13 cellular contexts compared by ENCODE assay signal in the genomic region with DNA sequence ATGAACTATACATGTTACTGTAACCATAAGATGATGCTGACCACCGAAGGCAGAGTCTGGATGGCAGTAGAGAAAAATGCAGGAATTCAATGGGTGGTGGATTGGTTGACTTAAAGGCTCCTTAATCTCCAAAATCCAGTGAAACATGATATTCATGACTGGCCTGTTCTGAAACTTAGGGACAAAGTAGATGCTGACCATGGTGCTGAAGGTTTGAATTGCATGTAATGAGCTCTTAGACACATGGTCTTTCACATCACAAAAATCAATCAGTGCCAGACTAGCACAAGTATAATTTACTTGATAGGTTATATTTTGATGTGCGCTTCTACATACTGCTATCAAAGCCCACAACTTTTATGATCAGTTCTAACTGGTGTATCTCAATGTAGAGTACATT.
A peak's percentile ranks its signal among the peaks of the same experiment; 100 is the strongest.
DNase-seq lines count a peak whose midpoint lies in the region; ATAC-seq and TF ChIP-seq lines count a peak whose summit lies in the region.
"Had no signal": no experiment of that assay in that cellular context is flagged by ENCODE, and none has a peak within 500 bp of the region (broad histone marks: within the 10 kb centered on the region; RNA-seq: fewer than 3 reads in every experiment).

No MANE protein-coding gene starts in this region.

- ATAC-seq in HG03139 (IDR thresholded peaks at IDR 0.05; ENCODE audit: unreplicated experiment) = no peak
- ATAC-seq: activated T-cell treated with anti-CD3 and anti-CD28 coated beads, Interleukin-2, amount 50 U/mL, for 4 hours; natural killer cell had no signal

- TF ChIP-seq RAD21 in Ishikawa (IDR thresholded peaks at IDR 0.05; ENCODE audit: low read depth) = no peak

- DNase-seq in AG08396 (ENCODE audit: low spot score) (peak; percentile 19), amniotic epithelial cell (ENCODE audit: low read depth) (peak; percentile 29), hepatic stellate cell (ENCODE audit: low spot score) (peak; percentile 10), NCI-H1436 treated with DMSO at 0.1 percent for 48 hours (lab: John Stamatoyannopoulos, UW) (no peak)
- no peak for DNase-seq in activated CD4-positive, CD25-positive, alpha-beta regulatory T cell (lab: John Stamatoyannopoulos, UW)
- no peak for DNase-seq in stimulated activated naive CD4-positive, alpha-beta T cell (lab: John Stamatoyannopoulos, UW)
- DNase-seq: activated T-cell treated with anti-CD3 and anti-CD28 coated beads, Interleukin-2, amount 50 U/mL, for 4 hours; C1 segment of cervical spinal cord; islet precursor cell; natural killer cell; NCI-H2171 treated with DMSO at 0.1 percent for 48 hours had no signal

- TF ChIP-seq EP300 in Ishikawa (IDR thresholded peaks at IDR 0.05; ENCODE audit: borderline replicate concordance) = no peak

TF ChIP-seq in Ishikawa, 13 proteins besides CTCF, POLR2A, EP300 and RAD21:
- TF ChIP-seq TEAD4 (IDR thresholded peaks at IDR 0.05) = no peak
- TF ChIP-seq, protein P1, sequence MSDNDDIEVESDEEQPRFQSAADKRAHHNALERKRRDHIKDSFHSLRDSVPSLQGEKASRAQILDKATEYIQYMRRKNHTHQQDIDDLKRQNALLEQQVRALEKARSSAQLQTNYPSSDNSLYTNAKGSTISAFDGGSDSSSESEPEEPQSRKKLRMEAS (IDR thresholded peaks at IDR 0.05) = no peak
- no peak for TF ChIP-seq YY1 (IDR thresholded peaks at IDR 0.05; ENCODE audit: low read depth)
- no peak for TF ChIP-seq TAF1 (IDR thresholded peaks at IDR 0.05; ENCODE audit: low read depth)
- TF ChIP-seq, protein P2, sequence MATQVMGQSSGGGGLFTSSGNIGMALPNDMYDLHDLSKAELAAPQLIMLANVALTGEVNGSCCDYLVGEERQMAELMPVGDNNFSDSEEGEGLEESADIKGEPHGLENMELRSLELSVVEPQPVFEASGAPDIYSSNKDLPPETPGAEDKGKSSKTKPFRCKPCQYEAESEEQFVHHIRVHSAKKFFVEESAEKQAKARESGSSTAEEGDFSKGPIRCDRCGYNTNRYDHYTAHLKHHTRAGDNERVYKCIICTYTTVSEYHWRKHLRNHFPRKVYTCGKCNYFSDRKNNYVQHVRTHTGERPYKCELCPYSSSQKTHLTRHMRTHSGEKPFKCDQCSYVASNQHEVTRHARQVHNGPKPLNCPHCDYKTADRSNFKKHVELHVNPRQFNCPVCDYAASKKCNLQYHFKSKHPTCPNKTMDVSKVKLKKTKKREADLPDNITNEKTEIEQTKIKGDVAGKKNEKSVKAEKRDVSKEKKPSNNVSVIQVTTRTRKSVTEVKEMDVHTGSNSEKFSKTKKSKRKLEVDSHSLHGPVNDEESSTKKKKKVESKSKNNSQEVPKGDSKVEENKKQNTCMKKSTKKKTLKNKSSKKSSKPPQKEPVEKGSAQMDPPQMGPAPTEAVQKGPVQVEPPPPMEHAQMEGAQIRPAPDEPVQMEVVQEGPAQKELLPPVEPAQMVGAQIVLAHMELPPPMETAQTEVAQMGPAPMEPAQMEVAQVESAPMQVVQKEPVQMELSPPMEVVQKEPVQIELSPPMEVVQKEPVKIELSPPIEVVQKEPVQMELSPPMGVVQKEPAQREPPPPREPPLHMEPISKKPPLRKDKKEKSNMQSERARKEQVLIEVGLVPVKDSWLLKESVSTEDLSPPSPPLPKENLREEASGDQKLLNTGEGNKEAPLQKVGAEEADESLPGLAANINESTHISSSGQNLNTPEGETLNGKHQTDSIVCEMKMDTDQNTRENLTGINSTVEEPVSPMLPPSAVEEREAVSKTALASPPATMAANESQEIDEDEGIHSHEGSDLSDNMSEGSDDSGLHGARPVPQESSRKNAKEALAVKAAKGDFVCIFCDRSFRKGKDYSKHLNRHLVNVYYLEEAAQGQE (IDR thresholded peaks at IDR 0.05; ENCODE audit: low read depth) = peak; percentile 88
- TF ChIP-seq, protein P3, sequence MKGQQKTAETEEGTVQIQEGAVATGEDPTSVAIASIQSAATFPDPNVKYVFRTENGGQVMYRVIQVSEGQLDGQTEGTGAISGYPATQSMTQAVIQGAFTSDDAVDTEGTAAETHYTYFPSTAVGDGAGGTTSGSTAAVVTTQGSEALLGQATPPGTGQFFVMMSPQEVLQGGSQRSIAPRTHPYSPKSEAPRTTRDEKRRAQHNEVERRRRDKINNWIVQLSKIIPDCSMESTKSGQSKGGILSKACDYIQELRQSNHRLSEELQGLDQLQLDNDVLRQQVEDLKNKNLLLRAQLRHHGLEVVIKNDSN (IDR thresholded peaks at IDR 0.05) = no peak
- TF ChIP-seq TCF12 (IDR thresholded peaks at IDR 0.05; ENCODE audit: low read depth) = no peak

Comparison
In these comparisons a context has a peak if more than half of its experiments do, and no peak if none do; other contexts are left out.
1. DNase-seq: peak in AG08396 (single experiment), amniotic epithelial cell (single experiment) and hepatic stellate cell (single experiment); none in NCI-H1436 treated with DMSO at 0.1 percent for 48 hours (single experiment), activated CD4-positive, CD25-positive, alpha-beta regulatory T cell (0 of 4) and stimulated activated naive CD4-positive, alpha-beta T cell (0 of 6).